8 cellular contexts compared by ENCODE assay signal in genomic region chr1:37471345-37472231, GRCh38. TPM values are rescaled to one million over a fixed set of nuclear protein-coding genes. Genes with fewer than 3 reads are reported as not detected.
DNase-seq lines count a peak whose midpoint lies in the region; ATAC-seq, FAIRE-seq and TF ChIP-seq lines count a peak whose summit lies in the region.

No MANE protein-coding gene starts in this region.

- no peaks in the 10 kb centered on the region for H3K9me3 Mint-ChIP-seq in activated T-cell treated with anti-CD3 and anti-CD28 coated beads, Interleukin-2, amount 50 U/mL, for 72 hours
- no peaks in the 10 kb centered on the region for H3K9me3 Mint-ChIP-seq in progenitor cell of endocrine pancreas (ENCODE audit: low read depth)

- H3K4me3 Mint-ChIP-seq in activated T-cell treated with anti-CD3 and anti-CD28 coated beads, Interleukin-2, amount 50 U/mL, for 72 hours: peak overlapping the region; percentile 87 to 91
- no peak overlapping the region for H3K4me3 Mint-ChIP-seq in progenitor cell of endocrine pancreas (ENCODE audit: low read depth)

- no peaks in the 10 kb centered on the region for H3K27me3 Mint-ChIP-seq in activated T-cell treated with anti-CD3 and anti-CD28 coated beads, Interleukin-2, amount 50 U/mL, for 72 hours (ENCODE audit: low read depth)
- H3K27me3 Mint-ChIP-seq in progenitor cell of endocrine pancreas: peaks cover 27% of the 10 kb centered on the region

- FAIRE-seq in urothelium cell line (lab: Jason Lieb, UNC) (peak; percentile 53), GM19239 (lab: Jason Lieb, UNC) (no peak)

- no peaks in the 10 kb centered on the region for H3K27me3 ChIP-seq in muscle layer of colon (ENCODE audit: control insufficient read depth in 1 of 2, insufficient read depth in 2 of 2, low read length in 2 of 2)

- H3K9ac ChIP-seq in SK-N-MC (ENCODE audit: insufficient read length) (peak overlapping the region; percentile 42), muscle layer of colon (ENCODE audit: low read length) (peak overlapping the region; percentile 35)

- no peaks in the 10 kb centered on the region for H3K9me3 ChIP-seq in SK-N-MC (ENCODE audit: low read depth, low read length)
- H3K9me3 ChIP-seq in muscle layer of colon (ENCODE audit: low read length): no peaks in the 10 kb centered on the region

- peaks cover 44% of the 10 kb centered on the region for H3K4me1 Mint-ChIP-seq in activated T-cell treated with anti-CD3 and anti-CD28 coated beads, Interleukin-2, amount 50 U/mL, for 72 hours (ENCODE audit: low read depth)
- H3K4me1 Mint-ChIP-seq in progenitor cell of endocrine pancreas (ENCODE audit: low read depth): peaks cover 12% of the 10 kb centered on the region

- peaks cover 47% of the 10 kb centered on the region for H3K4me1 ChIP-seq in muscle layer of colon (ENCODE audit: insufficient read depth, low read length)

- no peak for ATAC-seq in activated T-cell treated with anti-CD3 and anti-CD28 coated beads, Interleukin-2, amount 50 U/mL, for 72 hours (replicated peaks in 1 of 2)
- ATAC-seq in esophagus mucosa: peak; percentile 56

- H3K27ac ChIP-seq in SK-N-MC (no peak overlapping the region), muscle layer of colon (ENCODE audit: low read depth, low read length) (peak overlapping the region; percentile 29)

- DNase-seq in activated T-cell treated with anti-CD3 and anti-CD28 coated beads, Interleukin-2, amount 50 U/mL, for 72 hours: no peak
- no peak for DNase-seq in activated T-cell treated with anti-CD3 and anti-CD28 coated beads, Interleukin-2, amount 50 U/mL, for 1 hour
- DNase-seq in SK-N-MC (ENCODE audit: low read depth, low spot score) (no peak), urothelium cell line (ENCODE audit: low spot score) (peak; percentile 96), progenitor cell of endocrine pancreas (ENCODE audit: low spot score, unreplicated experiment) (no peak), GM19239 (ENCODE audit: insufficient read length, low spot score) (no peak)

- H3K36me3 ChIP-seq in SK-N-MC (ENCODE audit: insufficient read depth, low read length) (no peaks in the 10 kb centered on the region), muscle layer of colon (ENCODE audit: insufficient read depth, low read length) (no peaks in the 10 kb centered on the region)

- H3K27ac Mint-ChIP-seq in activated T-cell treated with anti-CD3 and anti-CD28 coated beads, Interleukin-2, amount 50 U/mL, for 72 hours: peak overlapping the region; percentile 61
- no peak overlapping the region for H3K27ac Mint-ChIP-seq in progenitor cell of endocrine pancreas

- H3K36me3 Mint-ChIP-seq in activated T-cell treated with anti-CD3 and anti-CD28 coated beads, Interleukin-2, amount 50 U/mL, for 72 hours (ENCODE audit: insufficient read depth in 2 of 2): peaks cover 7 to 8% of the 10 kb centered on the region in 2 donors
- H3K36me3 Mint-ChIP-seq in progenitor cell of endocrine pancreas (ENCODE audit: insufficient read depth): no peaks in the 10 kb centered on the region

- H3K4me3 ChIP-seq in SK-N-MC: no peak overlapping the region
- H3K4me3 ChIP-seq in muscle layer of colon (ENCODE audit: low read depth in 1 of 2, low read length in 2 of 2): peak overlapping the region in 1 of 2 donors; percentile 0

- no peak for TF ChIP-seq CTCF in progenitor cell of endocrine pancreas (IDR thresholded peaks at IDR 0.05; ENCODE audit: unreplicated experiment)

RNA-seq across cellular contexts. Expression of gene ZC3H12A, which starts 2.8 kb away (rescaled TPM):
- 10 to 100 TPM; 33.5 to 46.1 TPM for total RNA-seq in activated T-cell treated with anti-CD3 and anti-CD28 coated beads, Interleukin-2, amount 50 U/mL, for 72 hours
- total RNA-seq in esophagus mucosa (43.6 TPM), progenitor cell of endocrine pancreas (3.0 TPM in 2 replicates)

RNA-seq across cellular contexts. Expression of gene MEAF6, which starts 43.0 kb away (rescaled TPM):
- total RNA-seq in activated T-cell treated with anti-CD3 and anti-CD28 coated beads, Interleukin-2, amount 50 U/mL, for 72 hours: 100 to 1,000 TPM; 105 to 108 TPM
- total RNA-seq in esophagus mucosa: 32.7 TPM
- 78.2 and 83.1 TPM in 2 replicates for total RNA-seq in progenitor cell of endocrine pancreas
